In the genomic region with DNA sequence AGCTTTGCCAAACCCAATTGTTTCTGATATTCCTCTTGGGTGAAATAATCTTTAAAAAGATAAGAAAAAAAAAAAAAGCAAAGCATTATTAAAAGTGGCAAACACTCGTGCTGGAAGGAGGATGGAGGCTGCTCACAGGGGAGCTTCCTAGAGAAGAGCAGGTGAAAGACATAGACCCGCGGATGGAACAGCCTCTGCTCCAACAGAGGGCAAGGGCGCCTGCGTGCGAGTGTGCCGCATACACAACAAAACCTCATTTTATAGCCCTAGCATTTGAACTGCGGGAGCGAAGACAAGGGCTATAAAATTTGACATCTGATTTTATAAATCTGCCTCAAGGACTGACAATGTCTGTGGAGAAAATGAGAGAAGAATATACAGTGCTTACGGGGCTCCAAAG, we compare ENCODE assay signal across 14 cellular contexts. TPM values are rescaled to one million over a fixed set of nuclear protein-coding genes. Genes with fewer than 3 reads are reported as not detected.
A peak's percentile ranks its signal among the peaks of the same experiment; 100 is the strongest.
DNase-seq lines count a peak whose midpoint lies in the region; ATAC-seq, FAIRE-seq and TF ChIP-seq lines count a peak whose summit lies in the region.
"Had no signal": no experiment of that assay in that cellular context is flagged by ENCODE, and none has a peak within 500 bp of the region (broad histone marks: within the 10 kb centered on the region; RNA-seq: fewer than 3 reads in every experiment).

No MANE protein-coding gene starts in this region.

- H3K4me1 ChIP-seq in IMR-90 (ENCODE audit: control insufficient read depth, insufficient read depth, low read length), result peaks cover 32% of the 10 kb centered on the region
- H3K4me1 ChIP-seq: HAP-1 had no signal

- H3K79me1 ChIP-seq in IMR-90 (ENCODE audit: low read depth in 1 of 2, low read length in 2 of 2), result peaks cover 52 to 92% of the 10 kb centered on the region in 2 experiments

- TF ChIP-seq CTCF in IMR-90 (conservative IDR thresholded peaks at IDR 0.05; ENCODE audit: low read depth, low read length), result no peak
- no peak for TF ChIP-seq CTCF in neural cell (IDR thresholded peaks at IDR 0.05; ENCODE audit: poor library complexity, severe bottlenecking)

- POLR2A ChIA-PET in IMR-90 (lab: Charles Lee; ENCODE audit: unreplicated experiment), result no interaction called here

- H2AK5ac ChIP-seq in IMR-90 (ENCODE audit: low read depth, low read length), result peak overlapping the region; percentile 96

- peak overlapping the region; percentile 2; the same call in 1 of the 2 replicates for H3K18ac ChIP-seq in IMR-90 (ENCODE audit: low read depth, low read length)

- peak overlapping the region; percentile 85 for H2BK5ac ChIP-seq in IMR-90 (ENCODE audit: low read depth, low read length, poor library complexity, severe bottlenecking)

- peak overlapping the region; percentile 82 for H3K4ac ChIP-seq in IMR-90 (ENCODE audit: low read depth, low read length)

- peak overlapping the region; percentile 66 for H3K14ac ChIP-seq in IMR-90 (replicated peaks; ENCODE audit: low read depth, low read length)

- H3K36me3 ChIP-seq in IMR-90 (ENCODE audit: control insufficient read depth, insufficient read depth, low read length) (peaks cover 25% of the 10 kb centered on the region), neural cell (ENCODE audit: insufficient read depth, low read length) (no peaks in the 10 kb centered on the region)
- H3K36me3 ChIP-seq: HAP-1 had no signal

- H3K4me2 ChIP-seq in IMR-90 (ENCODE audit: low read depth, low read length) (no peak overlapping the region), neural cell (ENCODE audit: low read length) (no peak overlapping the region)

- peak overlapping the region; percentile 64; the same call in 1 of the 2 replicates for H3K23ac ChIP-seq in IMR-90 (ENCODE audit: low read depth, low read length)

- no TSS peak for BruUV-seq in IMR-90 (replicated peaks; lab: Mats Ljungman, UMichigan)

- in situ Hi-C loops in IMR-90 (cut with MboI; ENCODE audit: low sequenced_read_pairs), result no loop called here

- peak overlapping the region; percentile 96 for H2AK9ac ChIP-seq in IMR-90 (replicated peaks; ENCODE audit: low read depth, low read length, poor library complexity)

- H3F3A ChIP-seq in neural cell (ENCODE audit: insufficient read depth, low read length, poor library complexity, severe bottlenecking), result no peaks in the 10 kb centered on the region

- no CpG with 5 or more reads among the region's 10 CpGs for WGBS in IMR-90 (ENCODE audit: extremely low coverage in 2 of 2, insufficient read length in 1 of 2), 2 experiments

- peak overlapping the region; percentile 77; the same call in 2 of the 3 replicates for H2BK15ac ChIP-seq in IMR-90 (ENCODE audit: low read depth, low read length)

- H3K27me3 ChIP-seq in IMR-90 (ENCODE audit: control insufficient read depth, insufficient read depth, low read length), result no peaks in the 10 kb centered on the region
- H3K27me3 ChIP-seq in neural cell (ENCODE audit: insufficient read depth, low read depth, low read length), result no peaks in the 10 kb centered on the region

- H4K5ac ChIP-seq in IMR-90 (ENCODE audit: low read depth, low read length), result peak overlapping the region; percentile 47; the same call in 1 of the 2 replicates

- H4K20me1 ChIP-seq in IMR-90 (ENCODE audit: insufficient read depth, low read length) (no peaks in the 10 kb centered on the region), neural cell (ENCODE audit: insufficient read depth) (no peaks in the 10 kb centered on the region)

- H2AFZ ChIP-seq in IMR-90 (replicated peaks; ENCODE audit: low read length, poor library complexity), result peak overlapping the region; percentile 47
- no peak overlapping the region for H2AFZ ChIP-seq in neural cell (ENCODE audit: low read depth, low read length)

- H3K9me3 ChIP-seq in IMR-90 (ENCODE audit: control insufficient read depth, insufficient read depth, low read length) (no peaks in the 10 kb centered on the region), neural cell (ENCODE audit: low read length) (no peaks in the 10 kb centered on the region)
- H3K9me3 ChIP-seq: HAP-1 had no signal

- TF ChIP-seq POLR2A in IMR-90 (IDR thresholded peaks at IDR 0.05; ENCODE audit: low read depth, low read length), result 0 out of 2 replicates have a peak, but pooled peaks have one; percentile 15
- TF ChIP-seq POLR2A in GM18505 (IDR thresholded peaks at IDR 0.05; ENCODE audit: borderline replicate concordance, extremely low read depth, insufficient read depth, insufficient read length), result no peak

- H3K27ac ChIP-seq in IMR-90 (ENCODE audit: insufficient read depth, low read length) (peak overlapping the region; percentile 92), epithelial cell of prostate (peak overlapping the region; percentile 60), neural cell (ENCODE audit: low read length) (peak overlapping the region; percentile 11)

- H3K4me3 ChIP-seq in IMR-90 (ENCODE audit: insufficient read depth, low read depth, low read length) (no peak overlapping the region), neural cell (ENCODE audit: low read length) (no peak overlapping the region)
- H3K4me3 ChIP-seq: HAP-1 had no signal

- DNase-seq in EH (ENCODE audit: low read depth) (peak; percentile 31), IMR-90 (no peak), epithelial cell of prostate (ENCODE audit: low read depth, low spot score) (no peak), RCC 7860 (ENCODE audit: low spot score) (no peak), NOMO-1 (lab: John Stamatoyannopoulos, UW; ENCODE audit: unreplicated experiment in 2 of 2) (no peak)
- DNase-seq in activated naive CD4-positive, alpha-beta T cell (lab: John Stamatoyannopoulos, UW), result no peak
- DNase-seq: activated CD4-positive, alpha-beta T cell treated with anti-CD3 and anti-CD28 coated beads, Interleukin-2, amount 50 U/mL, for 1 hour; activated naive CD4-positive, alpha-beta T cell treated with anti-CD3 and anti-CD28 coated beads for 36 hours; AML-193; NCI-H1436; stimulated activated CD4-positive, alpha-beta T cell treated with anti-CD3 and anti-CD28 coated beads, Interleukin-4, amount 100 ng/mL, for 1 hour had no signal

- H3K79me2 ChIP-seq in neural cell (replicated peaks; ENCODE audit: insufficient read depth, low read length), result no peaks in the 10 kb centered on the region

- intact Hi-C loops in IMR-90 (cut with micrococcal nuclease), result no loop called here

- CTCF ChIA-PET in IMR-90 (lab: Yijun Ruan, JAX), result interaction anchor here (0.7 to 1.3 kb wide), 3 partner anchors 12 to 134 kb away, joined by 3 to 7 read pairs (median 4); no protein-coding TSS in a partner anchor

- H3K9me2 ChIP-seq in neural cell (ENCODE audit: insufficient read depth, low read length), result no peaks in the 10 kb centered on the region

- TF ChIP-seq EP300 in neural cell (conservative IDR thresholded peaks at IDR 0.05; ENCODE audit: poor library complexity, severe bottlenecking), result no peak

- peak overlapping the region; percentile 86 for H2BK20ac ChIP-seq in IMR-90 (ENCODE audit: low read depth, low read length)

- peak overlapping the region; percentile 91 for H3K56ac ChIP-seq in IMR-90 (ENCODE audit: extremely low read depth, insufficient read depth, low read length)

- H4K91ac ChIP-seq in IMR-90 (ENCODE audit: insufficient read depth, low read depth, low read length), result peak overlapping the region; percentile 88

- dilution Hi-C loops in IMR-90 (cut with HindIII; ENCODE audit: low sequenced_read_pairs, unreplicated experiment), result loop anchor here (25.0 kb wide), 1 partner anchor 125 kb away; a partner anchor contains a TSS

- FAIRE-seq in RCC 7860 (lab: Jason Lieb, UNC), result no peak

- ATAC-seq in IMR-90 (ENCODE audit: low read depth) (no peak), GM18505 (IDR thresholded peaks at IDR 0.05; ENCODE audit: unreplicated experiment) (no peak)

- peaks cover 35% of the 10 kb centered on the region for H3K9me1 ChIP-seq in IMR-90 (ENCODE audit: insufficient read depth, low read length)

- H2BK120ac ChIP-seq in IMR-90 (ENCODE audit: low read depth, low read length), result peak overlapping the region; percentile 98

- H3K9ac ChIP-seq in IMR-90 (ENCODE audit: low read depth, low read length) (peak overlapping the region; percentile 34; the same call in 1 of the 2 replicates), neural cell (ENCODE audit: low read length) (no peak overlapping the region)

- H4K8ac ChIP-seq in IMR-90 (ENCODE audit: low read depth in 2 of 2, low read length in 2 of 2), result peak overlapping the region; percentile 33 to 99

- TF ChIP-seq RAD21 in IMR-90 (IDR thresholded peaks at IDR 0.05; ENCODE audit: low read length) (no peak), neural cell (conservative IDR thresholded peaks at IDR 0.05) (no peak)

TF ChIP-seq in IMR-90, 13 proteins besides CTCF, POLR2A, EP300 and RAD21 (continues in another document):
- TF ChIP-seq BHLHE40 (IDR thresholded peaks at IDR 0.05; ENCODE audit: low read depth, low read length) (no peak), SMC3 (IDR thresholded peaks at IDR 0.05; ENCODE audit: low read depth, low read length) (no peak), FOS (IDR thresholded peaks at IDR 0.05; ENCODE audit: low read depth, low read length) (no peak), NFE2L2 (IDR thresholded peaks at IDR 0.05; ENCODE audit: low read depth, low read length) (no peak), RCOR1 (IDR thresholded peaks at IDR 0.05; ENCODE audit: insufficient replicate concordance, low read length) (no peak)

TF ChIP-seq in neural cell, 6 proteins besides CTCF, POLR2A, EP300 and RAD21:
- TF ChIP-seq SMC3 (conservative IDR thresholded peaks at IDR 0.05; ENCODE audit: poor library complexity) (no peak), POLR2AphosphoS5 (IDR thresholded peaks at IDR 0.05) (no peak), TAF1 (IDR thresholded peaks at IDR 0.05; ENCODE audit: low read depth) (no peak)

RNA-seq across cellular contexts. Expression of a gene that starts 33.5 kb away (rescaled TPM):
- total RNA-seq in IMR-90 (2012; rRNA removed), result 63.0 and 81.6 TPM in 2 replicates
- polyA plus RNA-seq in IMR-90 (2012; rRNA removed), result 10.6 and 14.1 TPM in 2 replicates
- 8.0 and 8.1 TPM in 2 replicates for polyA plus RNA-seq in IMR-90 (2012; cell fraction: cytosol; rRNA removed)
- 4.5 and 18.3 TPM in 2 replicates for polyA plus RNA-seq in IMR-90 (2012; cell fraction: nucleus; rRNA removed; ENCODE audit: low replicate concordance)
- 26.8 and 34.5 TPM in 2 replicates for polyA plus RNA-seq in neural cell
- polyA minus RNA-seq in neural cell, result 102 and 106 TPM in 2 replicates

Comparison
In these comparisons a context has a peak if more than half of its experiments do, and no peak if none do; other contexts are left out.
1. H3K27ac ChIP-seq: peak in every context shown above with its lines; median percentile 92 in IMR-90; 60 in epithelial cell of prostate; 11 in neural cell.